In the genomic region with DNA sequence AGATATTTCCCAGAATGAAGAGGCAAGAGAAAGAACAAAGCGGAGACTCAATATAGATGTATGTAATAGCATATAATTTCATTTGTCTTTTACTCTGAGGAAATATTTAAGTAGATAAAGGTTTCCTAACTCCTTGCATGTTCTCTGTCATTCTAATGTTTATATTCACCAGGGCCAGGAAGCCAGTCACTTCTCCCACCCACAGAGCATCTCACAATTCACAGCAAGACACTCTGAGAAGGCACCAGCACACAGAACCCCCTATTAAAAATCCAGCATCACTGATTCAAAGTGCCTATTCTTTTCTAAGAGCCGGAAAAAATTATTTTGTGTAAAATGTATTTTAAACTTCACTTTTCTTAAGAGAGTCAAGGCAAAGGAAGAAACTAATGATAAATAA, we compare ENCODE assay signal across 32 cellular contexts.
"Had no signal": no experiment of that assay in that cellular context is flagged by ENCODE, and none has a peak within 500 bp of the region (broad histone marks: within the 10 kb centered on the region; RNA-seq: fewer than 3 reads in every experiment).

No MANE protein-coding gene starts in this region.

- H3K4me3 Mint-ChIP-seq: activated CD4-positive, alpha-beta memory T cell treated with anti-CD3 and anti-CD28 coated beads, Interleukin-2, amount 10 ng/mL, durations not matched to agents 7 days and 5 days; activated CD4-positive, alpha-beta T cell treated with anti-CD3 and anti-CD28 coated beads for 36 hours; activated CD8-positive, alpha-beta memory T cell treated with anti-CD3 and anti-CD28 coated beads, Interleukin-2, amount 10 ng/mL, durations not matched to agents 7 days and 5 days; activated naive CD4-positive, alpha-beta T cell treated with anti-CD3 and anti-CD28 coated beads, Interleukin-2, amount 10 ng/mL, durations not matched to agents 7 days and 5 days; activated naive CD8-positive, alpha-beta T cell; activated naive CD8-positive, alpha-beta T cell treated with anti-CD3 and anti-CD28 coated beads, Interleukin-2, amount 50 U/mL, for 24 hours; brain; T-helper 1 cell treated with Interleukin-12 subunit alpha and Interleukin-12 subunit beta and Interleukin-4 antibody, amounts not matched to agents 30 μg/mL and 1 μg/mL, for 36 hours; T-helper 2 cell treated with Interferon-gamma antibody and Interleukin-4, amounts not matched to agents 5 μg/mL and 100 μg/mL, for 36 hours had no signal

- H3K4me1 Mint-ChIP-seq: activated CD4-positive, alpha-beta memory T cell treated with anti-CD3 and anti-CD28 coated beads, Interleukin-2, amount 10 ng/mL, durations not matched to agents 7 days and 5 days; activated CD4-positive, alpha-beta T cell treated with anti-CD3 and anti-CD28 coated beads for 36 hours; activated CD8-positive, alpha-beta memory T cell treated with anti-CD3 and anti-CD28 coated beads, Interleukin-2, amount 10 ng/mL, durations not matched to agents 7 days and 5 days; activated naive CD4-positive, alpha-beta T cell treated with anti-CD3 and anti-CD28 coated beads, Interleukin-2, amount 10 ng/mL, durations not matched to agents 7 days and 5 days; activated naive CD8-positive, alpha-beta T cell treated with anti-CD3 and anti-CD28 coated beads, Interleukin-2, amount 50 U/mL, for 24 hours had no signal

- H3K9ac ChIP-seq: SK-N-SH had no signal

- DNase-seq: activated CD4-positive, alpha-beta memory T cell treated with anti-CD3 and anti-CD28 coated beads, Interleukin-2, amount 10 ng/mL, durations not matched to agents 7 days and 5 days; activated CD4-positive, alpha-beta T cell treated with anti-CD3 and anti-CD28 coated beads for 36 hours; activated CD4-positive, alpha-beta T cell treated with anti-CD3 and anti-CD28 coated beads, Interleukin-2, amount 50 U/mL, for 1 hour; activated CD8-positive, alpha-beta memory T cell treated with anti-CD3 and anti-CD28 coated beads for 24 hours; activated CD8-positive, alpha-beta memory T cell treated with anti-CD3 and anti-CD28 coated beads, Interleukin-2, amount 10 ng/mL, durations not matched to agents 7 days and 5 days; activated CD8-positive, alpha-beta memory T cell treated with anti-CD3 and anti-CD28 coated beads, Interleukin-2, amount 50 U/mL, for 48 hours; activated effector memory CD4-positive, alpha-beta T cell treated with Interleukin-2 at 50 U/mL for 16 hours; activated naive CD4-positive, alpha-beta T cell treated with anti-CD3 and anti-CD28 coated beads, Interleukin-2, amount 10 ng/mL, durations not matched to agents 7 days and 5 days; activated naive CD8-positive, alpha-beta T cell treated with anti-CD3 and anti-CD28 coated beads, Interleukin-2, amount 50 U/mL, for 24 hours; activated T-cell treated with anti-CD3 and anti-CD28 coated beads, Interleukin-2, amount 50 U/mL, for 48 hours; anterior cingulate cortex; caudate nucleus; Karpas-422; NCI-H1105; NCI-H1417 treated with DMSO at 0.1 percent for 48 hours; NCI-H187 treated with DMSO at 0.1 percent for 48 hours; NCI-H2081; NCI-H345; NCI-H524 treated with DMSO at 0.1 percent for 48 hours; NCI-H748 treated with DMSO at 0.1 percent for 48 hours; NK-92 treated with Interleukin-12 subunit alpha and Interleukin-12 subunit beta, amount 100 ng/mL, for 24 hours; PC-3; Peyer's patch; RPMI8226; SHP77 treated with DMSO at 0.1 percent for 48 hours; SK-N-SH had no signal

- H3K27ac Mint-ChIP-seq: activated CD4-positive, alpha-beta memory T cell treated with anti-CD3 and anti-CD28 coated beads, Interleukin-2, amount 10 ng/mL, durations not matched to agents 7 days and 5 days; activated CD4-positive, alpha-beta T cell treated with anti-CD3 and anti-CD28 coated beads for 36 hours; activated CD8-positive, alpha-beta memory T cell treated with anti-CD3 and anti-CD28 coated beads, Interleukin-2, amount 10 ng/mL, durations not matched to agents 7 days and 5 days; activated naive CD4-positive, alpha-beta T cell treated with anti-CD3 and anti-CD28 coated beads, Interleukin-2, amount 10 ng/mL, durations not matched to agents 7 days and 5 days; activated naive CD8-positive, alpha-beta T cell; activated naive CD8-positive, alpha-beta T cell treated with anti-CD3 and anti-CD28 coated beads, Interleukin-2, amount 50 U/mL, for 24 hours; T-helper 1 cell treated with Interleukin-12 subunit alpha and Interleukin-12 subunit beta and Interleukin-4 antibody, amounts not matched to agents 30 μg/mL and 1 μg/mL, for 36 hours; T-helper 2 cell treated with Interferon-gamma antibody and Interleukin-4, amounts not matched to agents 5 μg/mL and 100 μg/mL, for 36 hours had no signal

- H3K4me2 ChIP-seq: SK-N-SH had no signal

- H3K9me3 Mint-ChIP-seq: activated naive CD4-positive, alpha-beta T cell treated with anti-CD3 and anti-CD28 coated beads, Interleukin-2, amount 10 ng/mL, durations not matched to agents 7 days and 5 days; T-helper 1 cell treated with Interleukin-12 subunit alpha and Interleukin-12 subunit beta and Interleukin-4 antibody, amounts not matched to agents 30 μg/mL and 1 μg/mL, for 36 hours; T-helper 2 cell treated with Interferon-gamma antibody and Interleukin-4, amounts not matched to agents 5 μg/mL and 100 μg/mL, for 36 hours had no signal

- H3K4me3 ChIP-seq: Peyer's patch, SJSA1 had no signal

- H3K27me3 Mint-ChIP-seq: activated CD4-positive, alpha-beta memory T cell treated with anti-CD3 and anti-CD28 coated beads, Interleukin-2, amount 10 ng/mL, durations not matched to agents 7 days and 5 days; activated CD4-positive, alpha-beta T cell treated with anti-CD3 and anti-CD28 coated beads for 36 hours; activated CD8-positive, alpha-beta memory T cell treated with anti-CD3 and anti-CD28 coated beads, Interleukin-2, amount 10 ng/mL, durations not matched to agents 7 days and 5 days; activated naive CD4-positive, alpha-beta T cell treated with anti-CD3 and anti-CD28 coated beads, Interleukin-2, amount 10 ng/mL, durations not matched to agents 7 days and 5 days; activated naive CD8-positive, alpha-beta T cell; activated naive CD8-positive, alpha-beta T cell treated with anti-CD3 and anti-CD28 coated beads, Interleukin-2, amount 50 U/mL, for 24 hours; brain had no signal

- H3K36me3 Mint-ChIP-seq: activated CD8-positive, alpha-beta memory T cell treated with anti-CD3 and anti-CD28 coated beads, Interleukin-2, amount 10 ng/mL, durations not matched to agents 7 days and 5 days; activated naive CD4-positive, alpha-beta T cell treated with anti-CD3 and anti-CD28 coated beads, Interleukin-2, amount 10 ng/mL, durations not matched to agents 7 days and 5 days; activated naive CD8-positive, alpha-beta T cell; brain had no signal

- H3K9me3 ChIP-seq: Peyer's patch, SJSA1, SK-N-SH had no signal

- ATAC-seq: activated CD4-positive, alpha-beta T cell treated with anti-CD3 and anti-CD28 coated beads for 36 hours; activated CD4-positive, CD25-positive, alpha-beta regulatory T cell treated with anti-CD3 and anti-CD28 coated beads, Interleukin-2, amount 50 U/mL, for 24 hours; activated CD8-positive, alpha-beta memory T cell treated with anti-CD3 and anti-CD28 coated beads, Interleukin-2, amount 10 ng/mL, durations not matched to agents 7 days and 5 days; activated naive CD8-positive, alpha-beta T cell treated with anti-CD3 and anti-CD28 coated beads, Interleukin-2, amount 50 U/mL, for 24 hours; PC-3 had no signal

- H3K36me3 ChIP-seq: Peyer's patch, SJSA1 had no signal

- H3K27ac ChIP-seq: Peyer's patch, SJSA1 had no signal

- H3K27me3 ChIP-seq: Peyer's patch, SJSA1 had no signal

- H3K4me1 ChIP-seq: Peyer's patch, SJSA1 had no signal
